Comparison of ENCODE assay signal across 1 cellular context in the genomic region with DNA sequence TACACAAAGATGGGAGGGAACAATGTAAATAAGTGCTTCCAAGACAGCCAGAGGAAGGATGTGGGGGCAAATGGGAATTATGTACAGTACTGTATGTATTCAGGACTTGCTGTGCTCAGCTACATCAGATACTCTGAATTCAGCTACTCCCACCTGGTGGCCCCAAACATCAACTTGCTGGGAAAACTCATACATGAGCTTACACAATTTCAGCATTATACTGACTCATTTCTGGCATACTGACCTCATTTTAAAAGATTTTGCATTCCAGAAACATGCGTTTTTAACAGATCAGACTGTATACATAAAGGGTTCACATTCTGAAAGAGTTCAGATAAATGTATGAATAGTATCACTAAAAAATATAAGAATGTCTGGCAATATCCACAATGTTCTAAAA.
TF ChIP-seq lines count a peak whose summit lies in the region.

No MANE protein-coding gene starts in this region.

TF ChIP-seq in GM23338, 12 proteins besides CTCF, POLR2A, EP300 and RAD21 (continued from another document):
- no peak for TF ChIP-seq ZNF462 (CRISPR knock-in tag; IDR thresholded peaks at IDR 0.05)
- TF ChIP-seq EZH2 (IDR thresholded peaks at IDR 0.05; ENCODE audit: low read depth, unreplicated experiment): no peak
- no peak for TF ChIP-seq ZNF114 (CRISPR knock-in tag; IDR thresholded peaks at IDR 0.05)
- TF ChIP-seq ETS1 (IDR thresholded peaks at IDR 0.05): no peak
- no peak for TF ChIP-seq POLR2AphosphoS5 (IDR thresholded peaks at IDR 0.05; ENCODE audit: low read depth)
